Comparison of ENCODE assay signal across 28 cellular contexts in the genomic region with DNA sequence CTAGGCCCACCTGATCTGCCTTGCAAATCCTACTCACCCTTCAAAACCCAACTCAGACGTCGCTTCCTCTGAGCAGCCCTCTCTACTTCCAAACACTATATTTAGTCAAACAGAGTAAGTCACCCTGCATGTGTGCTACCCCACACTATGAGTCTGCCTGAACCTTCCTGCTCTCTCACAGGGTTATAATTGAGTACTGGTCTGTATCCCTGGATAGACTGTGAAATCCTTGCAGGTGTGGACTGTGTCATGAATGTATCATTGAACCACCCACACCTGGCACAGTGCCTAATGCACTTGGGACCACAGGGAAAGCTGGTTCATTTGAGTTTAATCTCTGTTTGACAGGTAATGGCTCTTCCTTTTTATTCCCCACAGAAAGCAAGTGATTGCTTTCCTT. TPM values are rescaled to one million over a fixed set of nuclear protein-coding genes. Genes with fewer than 3 reads are reported as not detected.
"Had no signal": no experiment of that assay in that cellular context is flagged by ENCODE, and none has a peak within 500 bp of the region (broad histone marks: within the 10 kb centered on the region; RNA-seq: fewer than 3 reads in every experiment).

No MANE protein-coding gene starts in this region.

- H3K4me1 ChIP-seq: SJSA1 had no signal

- H3K27ac ChIP-seq: brain microvascular endothelial cell, RWPE1, SJSA1 had no signal

- H3K36me3 Mint-ChIP-seq: WTC11 had no signal

- H3K36me3 ChIP-seq: brain microvascular endothelial cell had no signal

- ATAC-seq: activated T-cell treated with anti-CD3 and anti-CD28 coated beads, Interleukin-2, amount 50 U/mL, for 4 hours; K562; Panc1; SK-N-SH treated with all-trans-retinoic acid at 6 μM for 48 hours; WTC11 had no signal

- H3K4me3 ChIP-seq: K562, SJSA1 had no signal

- DNase-seq: activated CD4-positive, alpha-beta memory T cell treated with anti-CD3 and anti-CD28 coated beads for 36 hours; activated CD4-positive, alpha-beta T cell treated with anti-CD3 and anti-CD28 coated beads for 48 hours; activated CD4-positive, CD25-positive, alpha-beta regulatory T cell treated with anti-CD3 and anti-CD28 coated beads, Interleukin-2, amount 50 U/mL, for 72 hours; activated CD8-positive, alpha-beta memory T cell treated with anti-CD3 and anti-CD28 coated beads for 24 hours; activated effector memory CD4-positive, alpha-beta T cell treated with anti-CD3 and anti-CD28 coated beads, Interleukin-2, amount 50 U/mL, for 16 hours; activated naive CD4-positive, alpha-beta T cell treated with Interleukin-2 at 50 U/mL for 16 hours; activated naive CD8-positive, alpha-beta T cell treated with anti-CD3 and anti-CD28 coated beads for 36 hours; activated T-cell treated with anti-CD3 and anti-CD28 coated beads, Interleukin-2, amount 50 U/mL, for 4 hours; brain microvascular endothelial cell; caudate nucleus; Karpas-422; MM.1S; NCI-H1105; NCI-H1436; NCI-H187; NCI-H2081; NCI-H510A treated with DMSO at 0.1 percent for 48 hours; NCI-H774; NK-92 treated with Interleukin-12 subunit alpha and Interleukin-12 subunit beta, amount 100 ng/mL, for 24 hours; OCI-M1; SHP77 had no signal

- H3K27ac Mint-ChIP-seq: activated CD4-positive, alpha-beta memory T cell treated with anti-CD3 and anti-CD28 coated beads for 36 hours; activated naive CD8-positive, alpha-beta T cell treated with anti-CD3 and anti-CD28 coated beads for 36 hours; WTC11 had no signal

- H3K4me3 Mint-ChIP-seq: activated CD4-positive, alpha-beta memory T cell treated with anti-CD3 and anti-CD28 coated beads for 36 hours; activated naive CD8-positive, alpha-beta T cell treated with anti-CD3 and anti-CD28 coated beads for 36 hours; activated T-cell treated with anti-CD3 and anti-CD28 coated beads, Interleukin-2, amount 50 U/mL, for 4 hours; T-helper 1 cell treated with Interleukin-12 subunit alpha and Interleukin-12 subunit beta and Interleukin-4 antibody, amounts not matched to agents 30 μg/mL and 1 μg/mL, for 36 hours; WTC11 had no signal

- FAIRE-seq: K562 had no signal

- H3K9me3 ChIP-seq: SJSA1 had no signal

- H3K27me3 ChIP-seq: SJSA1 had no signal

RNA-seq across cellular contexts. Expression of gene FBXO39, which starts 3.4 kb away (rescaled TPM):
- total RNA-seq: activated CD4-positive, alpha-beta memory T cell treated with anti-CD3 and anti-CD28 coated beads for 36 hours; activated naive CD8-positive, alpha-beta T cell treated with anti-CD3 and anti-CD28 coated beads for 36 hours; activated T-cell treated with anti-CD3 and anti-CD28 coated beads, Interleukin-2, amount 50 U/mL, for 4 hours; K562; WTC11 had no signal

RNA-seq across cellular contexts. Expression of gene TEKT1, which starts 52.1 kb away (rescaled TPM):
- total RNA-seq: activated CD4-positive, alpha-beta memory T cell treated with anti-CD3 and anti-CD28 coated beads for 36 hours; activated naive CD8-positive, alpha-beta T cell treated with anti-CD3 and anti-CD28 coated beads for 36 hours; activated T-cell treated with anti-CD3 and anti-CD28 coated beads, Interleukin-2, amount 50 U/mL, for 4 hours; K562 had no signal
